Comparison of ENCODE assay signal across 2 cellular contexts in genomic region chr4:1402516-1403101, GRCh38.
TF ChIP-seq lines count a peak whose summit lies in the region.

No MANE protein-coding gene starts in this region.

TF ChIP-seq in IMR-90, 13 proteins besides CTCF, POLR2A, EP300 and RAD21:
- TF ChIP-seq RCOR1 (IDR thresholded peaks at IDR 0.05; ENCODE audit: insufficient replicate concordance, low read length), result no peak
- TF ChIP-seq USF2 (IDR thresholded peaks at IDR 0.05; ENCODE audit: low read depth, low read length), result no peak
- no peak for TF ChIP-seq MAFK (IDR thresholded peaks at IDR 0.05; ENCODE audit: low read depth, low read length)
- no peak for TF ChIP-seq BHLHE40 (IDR thresholded peaks at IDR 0.05; ENCODE audit: low read depth, low read length)
- no peak for TF ChIP-seq CHD1 (IDR thresholded peaks at IDR 0.05; ENCODE audit: low read depth, low read length)
- no peak for TF ChIP-seq MXI1 (IDR thresholded peaks at IDR 0.05; ENCODE audit: borderline replicate concordance, low read depth, low read length)
- TF ChIP-seq ELK1 (IDR thresholded peaks at IDR 0.05; ENCODE audit: borderline replicate concordance, low read depth, low read length), result no peak
- no peak for TF ChIP-seq FOS (IDR thresholded peaks at IDR 0.05; ENCODE audit: low read depth, low read length)
- TF ChIP-seq RFX5 (IDR thresholded peaks at IDR 0.05; ENCODE audit: low read depth, low read length), result no peak
- TF ChIP-seq NFE2L2 (IDR thresholded peaks at IDR 0.05; ENCODE audit: low read depth, low read length), result no peak
- TF ChIP-seq SMC3 (IDR thresholded peaks at IDR 0.05; ENCODE audit: low read depth, low read length), result no peak
- TF ChIP-seq MAZ (IDR thresholded peaks at IDR 0.05; ENCODE audit: borderline replicate concordance, low read depth, low read length), result no peak
- TF ChIP-seq CEBPB (IDR thresholded peaks at IDR 0.05; ENCODE audit: low read depth, low read length), result no peak

TF ChIP-seq in endothelial cell of umbilical vein, 7 proteins besides CTCF, POLR2A, EP300 and RAD21:
- TF ChIP-seq GATA2 (IDR thresholded peaks at IDR 0.05; ENCODE audit: insufficient read depth, insufficient read length, low read depth, low read length) (no peak), EZH2 (IDR thresholded peaks at IDR 0.05; ENCODE audit: borderline replicate concordance, low read depth, low read length, severe bottlenecking) (peak; percentile 86)
TF ChIP-seq in endothelial cell of umbilical vein: peak in this region for 1.
